21 cellular contexts compared by ENCODE assay signal in the genomic region with DNA sequence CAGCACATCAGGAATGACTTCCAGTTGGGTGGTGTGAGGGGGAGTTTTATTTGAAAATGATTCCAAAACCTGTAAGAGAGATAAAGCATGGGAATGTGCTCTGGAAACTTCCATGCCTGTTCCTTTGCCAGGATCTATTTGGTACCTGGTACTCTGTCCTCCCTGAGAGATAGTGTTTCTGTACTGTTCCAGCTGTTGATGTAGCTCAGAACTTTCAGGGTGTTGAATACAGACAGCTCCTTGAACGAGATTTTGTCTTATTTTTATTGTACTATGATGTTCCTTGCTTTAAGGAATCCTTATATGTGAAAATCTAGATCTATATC.
DNase-seq lines count a peak whose midpoint lies in the region; ATAC-seq and TF ChIP-seq lines count a peak whose summit lies in the region.
"Had no signal": no experiment of that assay in that cellular context is flagged by ENCODE, and none has a peak within 500 bp of the region (broad histone marks: within the 10 kb centered on the region; RNA-seq: fewer than 3 reads in every experiment).

No MANE protein-coding gene starts in this region.

- H3K36me3 ChIP-seq in right atrium auricular region (peaks cover 15% of the 10 kb centered on the region), right lobe of liver (peaks cover 0 to 6% (median 0%) of the 10 kb centered on the region in 4 donors)

- intact Hi-C loops in left cardiac atrium (cut with DNase I) (no loop called here), Right ventricle myocardium inferior (cut with DNase I) (no loop called here), right lobe of liver (cut with DNase I) (no loop called here)

- H3K36me3 Mint-ChIP-seq in activated naive CD4-positive, alpha-beta T cell treated with anti-CD3 and anti-CD28 coated beads, Interleukin-2, amount 50 U/mL, for 72 hours: peaks cover 10 to 19% of the 10 kb centered on the region in 2 donors

- no peak for TF ChIP-seq CTCF in right atrium auricular region (IDR thresholded peaks at IDR 0.05)
- no peak for TF ChIP-seq CTCF in right lobe of liver (IDR thresholded peaks at IDR 0.05)

- H3K4me1 ChIP-seq in right atrium auricular region (peaks cover 0 to 10% of the 10 kb centered on the region in 2 donors), right lobe of liver (peaks cover 0 to 35% (median 12%) of the 10 kb centered on the region in 4 donors)

- WGBS in right lobe of liver (ENCODE audit: insufficient coverage, low coverage, low lambda C conversion rate, missing lambda C conversion rate): 27% methylated on average over 1 of the region's 1 CpG

- no peak for TF ChIP-seq POLR2A in right lobe of liver (IDR thresholded peaks at IDR 0.05)

- H3K9me3 ChIP-seq in right atrium auricular region (no peaks in the 10 kb centered on the region), right lobe of liver (no peaks in the 10 kb centered on the region)

- DNase-seq in left cardiac atrium (no peak), Right ventricle myocardium inferior (ENCODE audit: missing footprints) (no peak), right atrium auricular region (ENCODE audit: low spot score) (no peak), right lobe of liver (peak in 1 of 3 donors; percentile 50)
- DNase-seq in stimulated activated CD4-positive, alpha-beta T cell treated with anti-CD3 and anti-CD28 coated beads, Interleukin-1b, Interleukin-23, amount 100 ng/mL, for 48 hours: no peak
- no peak for DNase-seq in activated naive CD4-positive, alpha-beta T cell treated with anti-CD3 and anti-CD28 coated beads, Interleukin-2, amount 50 U/mL, for 72 hours (ENCODE audit: low spot score in 2 of 2)
- DNase-seq: Calu3, DMS79 treated with DMSO at 0.1 percent for 48 hours, GF-D8, HCEC 1CT, MM.1S, NCI-H1417, NCI-H1694, NCI-H2029 treated with DMSO at 0.1 percent for 48 hours, NCI-H69, SIG-M5 had no signal

- ATAC-seq in left cardiac atrium (peak; percentile 50 to 84), Right ventricle myocardium inferior (no peak), right lobe of liver (peak; percentile 41 to 71 (median 44)), HG03159 (IDR thresholded peaks at IDR 0.05; ENCODE audit: unreplicated experiment) (no peak)
- ATAC-seq in activated naive CD4-positive, alpha-beta T cell treated with anti-CD3 and anti-CD28 coated beads, Interleukin-2, amount 50 U/mL, for 72 hours: no peak
- ATAC-seq: Panc1 had no signal

- H3K27me3 ChIP-seq in right atrium auricular region (no peaks in the 10 kb centered on the region), right lobe of liver (no peaks in the 10 kb centered on the region)

- H3K4me3 ChIP-seq in right atrium auricular region (no peak overlapping the region), right lobe of liver (no peak overlapping the region)

- H3K27ac ChIP-seq in right atrium auricular region (peak overlapping the region; percentile 6 to 27), right lobe of liver (peak overlapping the region; percentile 43 to 87 (median 83))
- H3K27ac ChIP-seq: KMS-11, RWPE1 had no signal

- no peak overlapping the region for H3K27ac Mint-ChIP-seq in activated naive CD4-positive, alpha-beta T cell treated with anti-CD3 and anti-CD28 coated beads, Interleukin-2, amount 50 U/mL, for 72 hours

- H3K9me3 Mint-ChIP-seq in activated naive CD4-positive, alpha-beta T cell treated with anti-CD3 and anti-CD28 coated beads, Interleukin-2, amount 50 U/mL, for 72 hours: no peaks in the 10 kb centered on the region
- H3K9me3 Mint-ChIP-seq: IgD-negative memory B cell had no signal

Comparison
In these comparisons a context has a peak if more than half of its experiments do, and no peak if none do; other contexts are left out.
1. ATAC-seq: peak in left cardiac atrium (2 of 2) and right lobe of liver (4 of 4); none in Right ventricle myocardium inferior (single experiment), HG03159 (single experiment) and activated naive CD4-positive, alpha-beta T cell treated with anti-CD3 and anti-CD28 coated beads, Interleukin-2, amount 50 U/mL, for 72 hours (0 of 2).